Comparison of ENCODE assay signal across 16 cellular contexts in the genomic region with DNA sequence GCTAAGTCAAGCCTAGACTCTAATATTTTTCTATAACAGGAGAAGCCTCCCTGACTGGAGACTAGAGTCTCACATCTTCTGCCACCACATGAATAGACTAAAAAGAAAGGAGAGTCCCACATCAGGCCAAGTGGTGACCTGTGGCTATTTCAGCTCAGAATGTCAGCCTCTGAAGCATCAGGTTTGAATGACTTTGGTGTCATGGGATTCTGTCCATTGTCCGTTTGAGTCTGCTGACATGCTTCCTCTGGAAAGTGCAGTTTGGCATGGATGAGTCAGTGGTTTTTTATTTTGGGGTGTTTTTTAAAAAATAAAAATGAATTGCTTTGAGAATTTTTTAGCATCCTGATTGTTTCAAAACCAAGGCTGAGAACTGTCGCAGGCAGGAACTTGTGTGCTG. TPM values are rescaled to one million over a fixed set of nuclear protein-coding genes. Genes with fewer than 3 reads are reported as not detected.
"Had no signal": no experiment of that assay in that cellular context is flagged by ENCODE, and none has a peak within 500 bp of the region (broad histone marks: within the 10 kb centered on the region; RNA-seq: fewer than 3 reads in every experiment).

No MANE protein-coding gene starts in this region.

- H3K36me3 ChIP-seq: cardiac muscle cell, gastrocnemius medialis, neutrophil, tibial nerve had no signal

- H3K27ac ChIP-seq: cardiac muscle cell, neutrophil, tibial nerve had no signal

- H3K9me3 Mint-ChIP-seq: activated T-helper 1 cell treated with anti-CD3 and anti-CD28 coated beads, Interleukin-12 subunit alpha, Interleukin-12 subunit beta, Interleukin-2, Interleukin-4 antibody, amounts not matched to agents 30 ng/mL and 10 ng/mL and 1 ng/mL, durations not matched to agents 14 hours and 24 hours and 36 hours; naive thymus-derived CD4-positive, alpha-beta T cell; WTC11 had no signal

- H3K36me3 Mint-ChIP-seq: WTC11 had no signal

- H3K27ac Mint-ChIP-seq: activated CD4-positive, alpha-beta T cell treated with anti-CD3 and anti-CD28 coated beads for 36 hours; activated naive CD8-positive, alpha-beta T cell; activated T-helper 1 cell treated with anti-CD3 and anti-CD28 coated beads, Interleukin-12 subunit alpha, Interleukin-12 subunit beta, Interleukin-2, Interleukin-4 antibody, amounts not matched to agents 30 ng/mL and 10 ng/mL and 1 ng/mL, durations not matched to agents 14 hours and 24 hours and 36 hours; naive thymus-derived CD4-positive, alpha-beta T cell; WTC11 had no signal

- ATAC-seq: activated CD4-positive, alpha-beta T cell treated with anti-CD3 and anti-CD28 coated beads for 36 hours; gastrocnemius medialis; naive thymus-derived CD4-positive, alpha-beta T cell; WTC11 had no signal

- H3K27me3 ChIP-seq: cardiac muscle cell, gastrocnemius medialis had no signal

- H3K4me3 ChIP-seq: cardiac muscle cell, gastrocnemius medialis, tibial nerve had no signal

- DNase-seq: activated CD4-positive, alpha-beta T cell treated with anti-CD3 and anti-CD28 coated beads for 36 hours; activated CD4-positive, alpha-beta T cell treated with anti-CD3 and anti-CD28 coated beads, Interleukin-2, amount 50 U/mL, for 48 hours; activated gamma-delta T cell treated with Interleukin-2 at 50 U/mL for 16 hours; activated T-cell treated with anti-CD3 and anti-CD28 coated beads for 4 hours; gastrocnemius medialis; head of caudate nucleus; mesendoderm; naive thymus-derived CD4-positive, alpha-beta T cell; stimulated activated naive CD4-positive, alpha-beta T cell; substantia nigra had no signal

- H3K9me3 ChIP-seq: gastrocnemius medialis, neutrophil, tibial nerve had no signal

- H3K4me3 Mint-ChIP-seq: activated CD4-positive, alpha-beta T cell treated with anti-CD3 and anti-CD28 coated beads for 36 hours; activated naive CD8-positive, alpha-beta T cell; activated T-helper 1 cell treated with anti-CD3 and anti-CD28 coated beads, Interleukin-12 subunit alpha, Interleukin-12 subunit beta, Interleukin-2, Interleukin-4 antibody, amounts not matched to agents 30 ng/mL and 10 ng/mL and 1 ng/mL, durations not matched to agents 14 hours and 24 hours and 36 hours; naive thymus-derived CD4-positive, alpha-beta T cell; WTC11 had no signal

RNA-seq across cellular contexts. Expression of a gene that starts 19.5 kb away (rescaled TPM):
- polyA plus RNA-seq: naive thymus-derived CD4-positive, alpha-beta T cell had no signal
